Comparison of ENCODE assay signal across 1 cellular context in genomic region chr18:12253517-12254136, GRCh38.
TF ChIP-seq lines count a peak whose summit lies in the region.

No MANE protein-coding gene starts in this region.

TF ChIP-seq in IMR-90, 13 proteins besides CTCF, POLR2A, EP300 and RAD21 (continued from another document):
- TF ChIP-seq ELK1 (IDR thresholded peaks at IDR 0.05; ENCODE audit: borderline replicate concordance, low read depth, low read length) (no peak), CEBPB (IDR thresholded peaks at IDR 0.05; ENCODE audit: low read depth, low read length) (no peak), CHD1 (IDR thresholded peaks at IDR 0.05; ENCODE audit: low read depth, low read length) (no peak), RCOR1 (IDR thresholded peaks at IDR 0.05; ENCODE audit: insufficient replicate concordance, low read length) (no peak), FOS (IDR thresholded peaks at IDR 0.05; ENCODE audit: low read depth, low read length) (no peak), USF2 (IDR thresholded peaks at IDR 0.05; ENCODE audit: low read depth, low read length) (no peak), NFE2L2 (IDR thresholded peaks at IDR 0.05; ENCODE audit: low read depth, low read length) (no peak), MAZ (IDR thresholded peaks at IDR 0.05; ENCODE audit: borderline replicate concordance, low read depth, low read length) (no peak)
